Comparison of ENCODE assay signal across 15 cellular contexts in the genomic region with DNA sequence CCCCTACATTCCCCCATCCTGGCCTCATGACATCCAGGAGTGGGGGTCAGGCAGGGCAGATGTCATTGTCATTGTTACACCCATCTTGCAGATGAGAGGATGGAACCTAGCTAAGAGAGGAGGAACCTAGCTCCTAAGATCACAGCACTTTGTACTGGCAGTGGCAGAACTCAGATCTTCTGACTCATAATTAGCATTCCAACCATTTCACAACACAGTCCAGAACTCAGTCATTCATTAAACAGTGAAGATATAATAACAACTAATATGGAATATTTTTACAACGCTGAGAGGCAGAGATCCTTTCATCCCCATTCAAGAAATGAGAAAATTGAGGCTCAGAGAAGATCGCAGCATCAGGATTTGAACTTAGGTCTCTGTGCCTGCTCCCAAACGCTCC.
"Had no signal": no experiment of that assay in that cellular context is flagged by ENCODE, and none has a peak within 500 bp of the region (broad histone marks: within the 10 kb centered on the region; RNA-seq: fewer than 3 reads in every experiment).

No MANE protein-coding gene starts in this region.

- H3K36me3 Mint-ChIP-seq: activated naive CD8-positive, alpha-beta T cell treated with anti-CD3 and anti-CD28 coated beads for 36 hours had no signal

- H3K4me3 Mint-ChIP-seq: activated naive CD8-positive, alpha-beta T cell treated with anti-CD3 and anti-CD28 coated beads for 36 hours; activated T-cell treated with anti-CD3 and anti-CD28 coated beads, Interleukin-2, amount 50 U/mL, for 4 hours; nephron; T-helper 17 cell had no signal

- H3K9me3 ChIP-seq: ascending aorta, psoas muscle, upper lobe of left lung had no signal

- H3K4me1 ChIP-seq: ascending aorta, psoas muscle, upper lobe of left lung had no signal

- DNase-seq: activated CD4-positive, CD25-positive, alpha-beta regulatory T cell; activated gamma-delta T cell treated with Interleukin-2 at 50 U/mL for 16 hours; activated naive CD8-positive, alpha-beta T cell treated with anti-CD3 and anti-CD28 coated beads for 36 hours; activated T-cell treated with anti-CD3 and anti-CD28 coated beads, Interleukin-2, amount 50 U/mL, for 4 hours; cortex of kidney; effector memory CD4-positive, alpha-beta T cell; mesendoderm; stimulated activated CD4-positive, alpha-beta T cell treated with anti-CD3 and anti-CD28 coated beads, Interleukin-2, amount 100 ng/mL, for 24 hours; stimulated activated naive CD4-positive, alpha-beta T cell; T-helper 17 cell had no signal

- H3K4me3 ChIP-seq: ascending aorta, psoas muscle, upper lobe of left lung had no signal

- H3K9me3 Mint-ChIP-seq: activated naive CD8-positive, alpha-beta T cell treated with anti-CD3 and anti-CD28 coated beads for 36 hours; activated T-cell treated with anti-CD3 and anti-CD28 coated beads, Interleukin-2, amount 50 U/mL, for 4 hours; nephron had no signal

- H3K27me3 ChIP-seq: ascending aorta, upper lobe of left lung had no signal

- ATAC-seq: activated T-cell treated with anti-CD3 and anti-CD28 coated beads, Interleukin-2, amount 50 U/mL, for 4 hours; T-helper 17 cell had no signal

- H3K27ac Mint-ChIP-seq: activated naive CD8-positive, alpha-beta T cell treated with anti-CD3 and anti-CD28 coated beads for 36 hours; nephron; T-helper 17 cell had no signal

- H3K4me1 Mint-ChIP-seq: activated naive CD8-positive, alpha-beta T cell treated with anti-CD3 and anti-CD28 coated beads for 36 hours; T-helper 17 cell had no signal

- H3K27ac ChIP-seq: ascending aorta, epithelial cell of prostate, psoas muscle, upper lobe of left lung had no signal

- H3K36me3 ChIP-seq: ascending aorta, upper lobe of left lung had no signal
